Comparison of ENCODE assay signal across 14 cellular contexts in genomic region chr3:61822588-61822987, GRCh38.
"Had no signal": no experiment of that assay in that cellular context is flagged by ENCODE, and none has a peak within 500 bp of the region (broad histone marks: within the 10 kb centered on the region; RNA-seq: fewer than 3 reads in every experiment).

No MANE protein-coding gene starts in this region.

- H3K4me1 Mint-ChIP-seq: activated naive CD4-positive, alpha-beta T cell treated with anti-CD3 and anti-CD28 coated beads, Interleukin-2, amount 10 ng/mL, durations not matched to agents 7 days and 5 days; naive thymus-derived CD4-positive, alpha-beta T cell; stimulated activated naive CD8-positive, alpha-beta T cell treated with anti-CD3 and anti-CD28 coated beads, Interleukin-15, amount 100 ng/mL, for 72 hours had no signal

- H3K27ac ChIP-seq: neutrophil, prostate gland, SJCRH30 had no signal

- H3K36me3 Mint-ChIP-seq: activated naive CD4-positive, alpha-beta T cell treated with anti-CD3 and anti-CD28 coated beads, Interleukin-2, amount 10 ng/mL, durations not matched to agents 7 days and 5 days; brain; naive thymus-derived CD4-positive, alpha-beta T cell; type B pancreatic cell had no signal

- ATAC-seq: activated CD4-positive, CD25-positive, alpha-beta regulatory T cell treated with anti-CD3 and anti-CD28 coated beads, Interleukin-2, amount 50 U/mL, for 24 hours; naive thymus-derived CD4-positive, alpha-beta T cell; stimulated activated naive CD8-positive, alpha-beta T cell treated with anti-CD3 and anti-CD28 coated beads, Interleukin-15, amount 100 ng/mL, for 72 hours had no signal

- H3K27me3 Mint-ChIP-seq: activated naive CD4-positive, alpha-beta T cell treated with anti-CD3 and anti-CD28 coated beads, Interleukin-2, amount 10 ng/mL, durations not matched to agents 7 days and 5 days; stimulated activated naive CD8-positive, alpha-beta T cell treated with anti-CD3 and anti-CD28 coated beads, Interleukin-15, amount 100 ng/mL, for 72 hours; type B pancreatic cell had no signal

- H3K4me1 ChIP-seq: prostate gland, SJCRH30 had no signal

- H3K27ac Mint-ChIP-seq: activated naive CD4-positive, alpha-beta T cell treated with anti-CD3 and anti-CD28 coated beads, Interleukin-2, amount 10 ng/mL, durations not matched to agents 7 days and 5 days; activated T-helper 2 cell treated with anti-CD3 and anti-CD28 coated beads, Interferon-gamma antibody, Interleukin-2, Interleukin-4, amounts not matched to agents 10 μg/mL and 5 μg/mL and 100 μg/mL, durations not matched to agents 14 hours and 24 hours and 36 hours; naive thymus-derived CD4-positive, alpha-beta T cell; stimulated activated naive CD8-positive, alpha-beta T cell treated with anti-CD3 and anti-CD28 coated beads, Interleukin-15, amount 100 ng/mL, for 72 hours; type B pancreatic cell had no signal

- DNase-seq: activated naive CD4-positive, alpha-beta T cell treated with anti-CD3 and anti-CD28 coated beads, Interleukin-2, amount 10 ng/mL, durations not matched to agents 7 days and 5 days; gastrocnemius medialis; kidney; naive thymus-derived CD4-positive, alpha-beta T cell; SJCRH30; stimulated activated CD4-positive, alpha-beta T cell treated with anti-CD3 and anti-CD28 coated beads, Interleukin-15, amount 100 ng/mL, for 24 hours; stimulated activated CD4-positive, alpha-beta T cell treated with anti-CD3 and anti-CD28 coated beads, Interleukin-4, amount 100 ng/mL, for 4 hours; stimulated activated naive CD8-positive, alpha-beta T cell treated with anti-CD3 and anti-CD28 coated beads, Interleukin-15, amount 100 ng/mL, for 72 hours had no signal

- H3K36me3 ChIP-seq: gastrocnemius medialis, neutrophil, prostate gland, SJCRH30 had no signal

- H3K9me3 Mint-ChIP-seq: activated naive CD4-positive, alpha-beta T cell treated with anti-CD3 and anti-CD28 coated beads, Interleukin-2, amount 10 ng/mL, durations not matched to agents 7 days and 5 days; activated T-helper 2 cell treated with anti-CD3 and anti-CD28 coated beads, Interferon-gamma antibody, Interleukin-2, Interleukin-4, amounts not matched to agents 10 μg/mL and 5 μg/mL and 100 μg/mL, durations not matched to agents 14 hours and 24 hours and 36 hours; stimulated activated naive CD8-positive, alpha-beta T cell treated with anti-CD3 and anti-CD28 coated beads, Interleukin-15, amount 100 ng/mL, for 72 hours had no signal

- H3K4me3 ChIP-seq: gastrocnemius medialis, prostate gland, SJCRH30 had no signal

- H3K27me3 ChIP-seq: gastrocnemius medialis, neutrophil, SJCRH30 had no signal

- H3K9me3 ChIP-seq: gastrocnemius medialis, neutrophil, prostate gland, SJCRH30 had no signal

- H3K4me3 Mint-ChIP-seq: activated naive CD4-positive, alpha-beta T cell treated with anti-CD3 and anti-CD28 coated beads, Interleukin-2, amount 10 ng/mL, durations not matched to agents 7 days and 5 days; naive thymus-derived CD4-positive, alpha-beta T cell; stimulated activated naive CD8-positive, alpha-beta T cell treated with anti-CD3 and anti-CD28 coated beads, Interleukin-15, amount 100 ng/mL, for 72 hours; type B pancreatic cell had no signal
